17 cellular contexts compared by ENCODE assay signal in the genomic region with DNA sequence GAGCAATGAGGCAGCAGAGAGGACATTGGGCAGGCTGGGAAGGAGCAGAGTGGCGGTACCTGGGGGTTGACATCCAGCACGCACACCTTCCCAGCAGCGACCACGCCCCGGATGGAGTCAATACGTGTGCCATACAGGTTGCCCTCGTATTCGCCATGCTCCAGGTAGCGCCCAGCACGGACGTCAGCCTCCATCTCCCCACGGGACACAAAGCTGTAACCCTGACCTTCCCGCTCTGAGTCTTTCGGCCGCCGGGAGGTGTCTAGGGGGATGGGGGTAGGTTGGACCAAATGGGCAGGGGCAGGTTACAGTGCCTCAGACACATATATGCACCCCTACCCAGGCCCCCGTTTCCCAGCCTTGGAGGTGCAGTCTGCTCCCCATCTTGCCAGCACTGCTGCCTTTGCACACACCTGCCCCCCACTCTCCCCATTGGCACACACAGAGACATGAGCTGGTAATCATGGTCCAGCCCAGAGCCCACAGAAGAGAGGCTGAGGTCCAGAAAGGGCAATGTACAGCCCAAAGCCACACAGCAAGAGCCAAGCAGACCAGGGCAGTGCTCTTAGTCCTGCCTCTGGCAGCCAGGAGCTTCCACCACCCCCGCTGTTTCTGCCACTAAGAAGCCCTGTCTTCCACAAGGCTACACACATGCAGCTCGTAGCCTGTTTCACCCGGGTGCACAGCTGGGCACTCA. TPM values are rescaled to one million over a fixed set of nuclear protein-coding genes. Genes with fewer than 3 reads are reported as not detected.
DNase-seq lines count a peak whose midpoint lies in the region; ATAC-seq and TF ChIP-seq lines count a peak whose summit lies in the region.
"Had no signal": no experiment of that assay in that cellular context is flagged by ENCODE, and none has a peak within 500 bp of the region (broad histone marks: within the 10 kb centered on the region; RNA-seq: fewer than 3 reads in every experiment).

No MANE protein-coding gene starts in this region.

- peaks cover 9% of the 10 kb centered on the region for H3K4me1 Mint-ChIP-seq in endodermal cell

- H3K27me3 ChIP-seq in endodermal cell (ENCODE audit: control insufficient read depth, insufficient read depth, low read length, poor library complexity, severe bottlenecking) (no peaks in the 10 kb centered on the region), neuronal stem cell (ENCODE audit: control insufficient read depth in 3 of 3, insufficient read depth in 3 of 3, low read depth in 1 of 3, low read length in 3 of 3) (no peaks in the 10 kb centered on the region), esophagus muscularis mucosa (no peaks in the 10 kb centered on the region), mesenchymal stem cell (ENCODE audit: control insufficient read depth in 1 of 2, insufficient read depth in 1 of 2, low read length in 2 of 2) (peaks cover under 1 to 22% of the 10 kb centered on the region in 2 experiments)
- H3K27me3 ChIP-seq: BE2C had no signal

- no peak overlapping the region for H3K4me3 Mint-ChIP-seq in endodermal cell
- H3K4me3 Mint-ChIP-seq: HFFc6 had no signal

- no peak overlapping the region for H3K9ac ChIP-seq in endodermal cell (ENCODE audit: extremely low read depth, low read length, poor library complexity, severe bottlenecking)
- H3K9ac ChIP-seq in neuronal stem cell (ENCODE audit: low read depth, low read length, poor library complexity), result peak overlapping the region; percentile 67
- H3K9ac ChIP-seq in mesenchymal stem cell (ENCODE audit: low read length), result no peak overlapping the region
- H3K9ac ChIP-seq: GM23248 had no signal

- H2AFZ ChIP-seq in neuronal stem cell (ENCODE audit: low read length), result no peak overlapping the region
- no peak overlapping the region for H2AFZ ChIP-seq in mesenchymal stem cell (ENCODE audit: low read depth, low read length)
- H2AFZ ChIP-seq: GM23248 had no signal

- H3K79me1 ChIP-seq in neuronal stem cell (ENCODE audit: low read depth, low read length) (peaks cover 4% of the 10 kb centered on the region), mesenchymal stem cell (replicated peaks; ENCODE audit: low read length, poor library complexity, severe bottlenecking) (no peaks in the 10 kb centered on the region)

- H2AK5ac ChIP-seq in neuronal stem cell (ENCODE audit: low read depth, low read length) (peak overlapping the region; percentile 53), mesenchymal stem cell (ENCODE audit: low read length, severe bottlenecking) (no peak overlapping the region)

- no peak overlapping the region for H3K4me2 ChIP-seq in neuronal stem cell (ENCODE audit: insufficient read depth, low read length, poor library complexity, severe bottlenecking)
- H3K4me2 ChIP-seq in mesenchymal stem cell (ENCODE audit: low read length, poor library complexity, severe bottlenecking), result no peak overlapping the region

- H3K23ac ChIP-seq in neuronal stem cell (ENCODE audit: low read depth, low read length, poor library complexity) (peak overlapping the region; percentile 75), mesenchymal stem cell (ENCODE audit: low read length in 2 of 2) (no peak overlapping the region)

- H3K4ac ChIP-seq in neuronal stem cell (ENCODE audit: low read length) (no peak overlapping the region), mesenchymal stem cell (ENCODE audit: low read depth in 1 of 2, low read length in 2 of 2) (no peak overlapping the region)

- H3K18ac ChIP-seq in neuronal stem cell (ENCODE audit: low read length) (peak overlapping the region; percentile 38), mesenchymal stem cell (ENCODE audit: low read depth in 1 of 2, low read length in 2 of 2) (no peak overlapping the region)

- no peak overlapping the region for H3K27ac ChIP-seq in HEK293 (ENCODE audit: extremely low read depth, low read depth, low read length)
- H3K27ac ChIP-seq in endodermal cell (ENCODE audit: low read depth, low read length), result no peak overlapping the region
- no peak overlapping the region for H3K27ac ChIP-seq in neuronal stem cell (replicated peaks; ENCODE audit: low read length)
- H3K27ac ChIP-seq in esophagus muscularis mucosa (replicated peaks in 1 of 4), result no peak overlapping the region
- no peak overlapping the region for H3K27ac ChIP-seq in mesenchymal stem cell (ENCODE audit: low read length, poor library complexity, severe bottlenecking)
- H3K27ac ChIP-seq: C4-2B, GM23248 had no signal

- intact Hi-C loops in esophagus muscularis mucosa (cut with DNase I), result loop anchor here (10.0 kb wide), 1 partner anchor 115 kb away; no protein-coding TSS in a partner anchor

- H3K4me3 ChIP-seq in HEK293 (ENCODE audit: low read depth, low read length), result no peak overlapping the region
- no peak overlapping the region for H3K4me3 ChIP-seq in endodermal cell (ENCODE audit: low read length)
- H3K4me3 ChIP-seq in neuronal stem cell (ENCODE audit: low read length in 2 of 2), result peak overlapping the region in 1 of 2 donors; percentile 30
- H3K4me3 ChIP-seq in esophagus muscularis mucosa, result no peak overlapping the region
- no peak overlapping the region for H3K4me3 ChIP-seq in mesenchymal stem cell (ENCODE audit: insufficient read depth in 1 of 2, low read depth in 1 of 2, low read length in 2 of 2)
- H3K4me3 ChIP-seq: GM23248 had no signal

- H4K8ac ChIP-seq in neuronal stem cell (ENCODE audit: low read depth, low read length) (peak overlapping the region; percentile 72), mesenchymal stem cell (ENCODE audit: low read length) (no peak overlapping the region)

- H3K14ac ChIP-seq in neuronal stem cell (ENCODE audit: low read length), result no peak overlapping the region
- no peak overlapping the region for H3K14ac ChIP-seq in mesenchymal stem cell (ENCODE audit: low read length in 2 of 2)

- no peak for TF ChIP-seq POLR2A in esophagus muscularis mucosa (IDR thresholded peaks at IDR 0.05; ENCODE audit: low read depth)

- no peak overlapping the region for H3K27ac Mint-ChIP-seq in endodermal cell

- H3K36me3 Mint-ChIP-seq in endodermal cell (ENCODE audit: low read depth), result no peaks in the 10 kb centered on the region
- H3K36me3 Mint-ChIP-seq: CD4-positive, alpha-beta memory T cell had no signal

- DNase-seq in D341Med (ENCODE audit: low spot score) (peak; percentile 33), endodermal cell (peak; percentile 48), neuronal stem cell (ENCODE audit: low spot score) (no peak), esophagus muscularis mucosa (ENCODE audit: extremely low spot score) (no peak), HEK293T (ENCODE audit: extremely low spot score) (no peak), mesenchymal stem cell (no peak)
- DNase-seq: GF-D8, HFFc6, IMR-90, KG1 had no signal

- TF ChIP-seq EP300 in esophagus muscularis mucosa (IDR thresholded peaks at IDR 0.05), result no peak

- WGBS in endodermal cell (ENCODE audit: insufficient coverage in 1 of 2, insufficient read length in 1 of 2), 2 experiments, result 90% methylated on average over 12 to 20 of the region's 20 CpGs
- WGBS in neuronal stem cell (ENCODE audit: extremely low coverage in 2 of 2, insufficient read length in 2 of 2, insufficient replicate concordance in 1 of 2), 2 donors, result no CpG with 5 or more reads among the region's 20 CpGs
- WGBS in esophagus muscularis mucosa, result 91% methylated on average over 19 of the region's 20 CpGs
- 91% methylated on average over 20 of the region's 20 CpGs for WGBS in mesenchymal stem cell

- H2BK12ac ChIP-seq in neuronal stem cell (ENCODE audit: low read length) (peak overlapping the region; percentile 88), mesenchymal stem cell (ENCODE audit: low read length in 2 of 2) (no peak overlapping the region)

- CTCF ChIA-PET in HEK293 (lab: Yijun Ruan, JAX) (interaction anchor here (0.6 to 6.1 kb wide), 42 partner anchors 9 to 1297 kb away, joined by 3 to 106 read pairs (median 5); a partner anchor contains a TSS), HEK293T (lab: Yijun Ruan, JAX) (interaction anchor here (0.8 to 1.4 kb wide), 7 partner anchors 9 to 115 kb away, joined by 3 to 9 read pairs (median 7); a partner anchor contains a TSS)

- H3K27me3 Mint-ChIP-seq in endodermal cell (ENCODE audit: insufficient read depth), result no peaks in the 10 kb centered on the region

- H2BK15ac ChIP-seq in neuronal stem cell (ENCODE audit: low read length), result no peak overlapping the region
- H2BK15ac ChIP-seq in mesenchymal stem cell (ENCODE audit: low read depth, poor library complexity, severe bottlenecking), result no peak overlapping the region

- H2BK5ac ChIP-seq in neuronal stem cell (ENCODE audit: low read length), result peak overlapping the region; percentile 11
- H2BK5ac ChIP-seq in mesenchymal stem cell (ENCODE audit: low read depth, low read length, poor library complexity, severe bottlenecking), result no peak overlapping the region

- no peak overlapping the region for H4K91ac ChIP-seq in neuronal stem cell (ENCODE audit: low read depth, low read length, poor library complexity)
- no peak overlapping the region for H4K91ac ChIP-seq in mesenchymal stem cell (ENCODE audit: low read length)

- no peaks in the 10 kb centered on the region for H3K9me3 ChIP-seq in HEK293 (ENCODE audit: control insufficient read depth, insufficient read depth, low read depth, low read length)
- no peaks in the 10 kb centered on the region for H3K9me3 ChIP-seq in endodermal cell (ENCODE audit: control insufficient read depth, low read length)
- H3K9me3 ChIP-seq in neuronal stem cell (replicated peaks in 1 of 2; ENCODE audit: control insufficient read depth in 2 of 2, insufficient read depth in 1 of 2, low read depth in 1 of 2, low read length in 2 of 2), result no peaks in the 10 kb centered on the region
- no peaks in the 10 kb centered on the region for H3K9me3 ChIP-seq in esophagus muscularis mucosa
- no peaks in the 10 kb centered on the region for H3K9me3 ChIP-seq in mesenchymal stem cell (ENCODE audit: control insufficient read depth, low read length)
- H3K9me3 ChIP-seq: BE2C had no signal

- H3K9me3 Mint-ChIP-seq in endodermal cell, result no peaks in the 10 kb centered on the region
- H3K9me3 Mint-ChIP-seq: CD4-positive, alpha-beta memory T cell; HFFc6 had no signal

- H3K4me1 ChIP-seq in HEK293 (ENCODE audit: control insufficient read depth, insufficient read depth, low read length) (no peaks in the 10 kb centered on the region; the same call in 1 of the 2 replicates), endodermal cell (ENCODE audit: control insufficient read depth, insufficient read depth, low read length) (no peaks in the 10 kb centered on the region), neuronal stem cell (ENCODE audit: control insufficient read depth in 2 of 2, insufficient read depth in 1 of 2, low read depth in 1 of 2, low read length in 2 of 2) (peaks cover 4 to 8% of the 10 kb centered on the region in 2 donors), esophagus muscularis mucosa (peaks cover 7 to 9% (median 9%) of the 10 kb centered on the region in 4 donors), mesenchymal stem cell (ENCODE audit: control insufficient read depth, insufficient read depth, low read depth, low read length) (peaks cover 8% of the 10 kb centered on the region)
- H3K4me1 ChIP-seq: BE2C had no signal

- no peak for ATAC-seq in HG03439 (IDR thresholded peaks at IDR 0.05; ENCODE audit: unreplicated experiment)

- TF ChIP-seq CTCF in HEK293 (tag by site-specific recombination; IDR thresholded peaks at IDR 0.05) (no peak), endodermal cell (conservative IDR thresholded peaks at IDR 0.05) (no peak), esophagus muscularis mucosa (IDR thresholded peaks at IDR 0.05) (no peak)

- H3K36me3 ChIP-seq in HEK293 (ENCODE audit: control insufficient read depth in 2 of 2, insufficient read depth in 1 of 2, low read length in 2 of 2) (peaks cover 3 to 44% of the 10 kb centered on the region in 2 experiments; a peak in 2 of 3 replicates), endodermal cell (ENCODE audit: control insufficient read depth, insufficient read depth, low read length) (no peaks in the 10 kb centered on the region), neuronal stem cell (replicated peaks in 1 of 2; ENCODE audit: control insufficient read depth in 2 of 2, insufficient read depth in 2 of 2, low read length in 2 of 2) (peaks cover 0 to 21% of the 10 kb centered on the region in 2 donors), esophagus muscularis mucosa (peaks cover 0 to 60% (median 37%) of the 10 kb centered on the region in 4 donors), mesenchymal stem cell (ENCODE audit: control insufficient read depth in 1 of 2, insufficient read depth in 2 of 2, low read depth in 1 of 2, low read length in 2 of 2) (no peaks in the 10 kb centered on the region)
- H3K36me3 ChIP-seq: BE2C had no signal

- POLR2A ChIA-PET in HEK293 (lab: Yijun Ruan, JAX) (interaction anchor here (0.5 to 1.2 kb wide), 2 partner anchors 58 to 190 kb away, joined by 3 to 5 read pairs; no protein-coding TSS in a partner anchor), HEK293T (lab: Yijun Ruan, JAX) (interaction anchor here (1.2 to 1.3 kb wide), 2 partner anchors 20 to 64 kb away, joined by 5 read pairs; no protein-coding TSS in a partner anchor)

- no peak overlapping the region for H2BK120ac ChIP-seq in neuronal stem cell (ENCODE audit: low read depth, low read length)
- no peak overlapping the region for H2BK120ac ChIP-seq in mesenchymal stem cell (ENCODE audit: low read depth, low read length)

RNA-seq across cellular contexts. Expression of a gene that starts 27.5 kb away (rescaled TPM):
- total RNA-seq in endodermal cell (10 to 100 TPM; 16.2 to 18.3 TPM), esophagus muscularis mucosa (10 to 100 TPM; 13.3 to 15.9 (median 15.6) TPM)
- polyA plus RNA-seq in endodermal cell (2013, experiment 1 of 2), result 19.7 TPM
- 18.1 TPM for polyA plus RNA-seq in endodermal cell (2013, experiment 2 of 2)
- polyA plus RNA-seq in neuronal stem cell (2013, experiment 1 of 2), result 13.6 TPM
- 14.1 TPM for polyA plus RNA-seq in neuronal stem cell (2013, experiment 2 of 2)
- 0.59 TPM for polyA plus RNA-seq in mesenchymal stem cell (2013, experiment 1 of 2)
- polyA plus RNA-seq in mesenchymal stem cell (2013, experiment 2 of 2), result 0.59 TPM

RNA-seq across cellular contexts. Expression of a gene that starts 32.9 kb away (rescaled TPM):
- total RNA-seq in endodermal cell, result not detected
- polyA plus RNA-seq in endodermal cell (2013, experiment 1 of 2), result not detected
- not detected for polyA plus RNA-seq in endodermal cell (2013, experiment 2 of 2)
- 0.04 TPM for polyA plus RNA-seq in neuronal stem cell (2013, experiment 1 of 2)
- polyA plus RNA-seq in neuronal stem cell (2013, experiment 2 of 2), result 0.03 TPM
- total RNA-seq in esophagus muscularis mucosa, result 10 to 100 TPM in 1 of 4 donors, 1 to 10 TPM in 2, under 1 TPM in 1; 0.83 to 12.0 (median 7.3) TPM
- not detected for polyA plus RNA-seq in mesenchymal stem cell (2013, experiment 1 of 2)
- polyA plus RNA-seq in mesenchymal stem cell (2013, experiment 2 of 2), result not detected
- total RNA-seq: CD4-positive, alpha-beta memory T cell; GM23248; HFFc6; IMR-90 had no signal
- polyA plus RNA-seq: AG04450; CD4-positive, alpha-beta memory T cell; GM23248; IMR-90 had no signal

RNA-seq across cellular contexts. Expression of a gene that starts 46.9 kb away (rescaled TPM):
- total RNA-seq in endodermal cell (1 to 10 TPM; 5.8 to 6.8 TPM), esophagus muscularis mucosa (1 to 10 TPM; 5.0 to 9.9 (median 6.2) TPM)
- polyA plus RNA-seq in endodermal cell (2013, experiment 1 of 2), result 6.6 TPM
- 10.8 TPM for polyA plus RNA-seq in endodermal cell (2013, experiment 2 of 2)
- polyA plus RNA-seq in neuronal stem cell (2013, experiment 1 of 2), result 5.1 TPM
- 5.9 TPM for polyA plus RNA-seq in neuronal stem cell (2013, experiment 2 of 2)
- 3.1 TPM for polyA plus RNA-seq in mesenchymal stem cell (2013, experiment 1 of 2)
- 3.2 TPM for polyA plus RNA-seq in mesenchymal stem cell (2013, experiment 2 of 2)

Comparison
In these comparisons a context has a peak if more than half of its experiments do, and no peak if none do; other contexts are left out.
1. DNase-seq: peak in D341Med (single experiment) and endodermal cell (single experiment); none in neuronal stem cell (single experiment), esophagus muscularis mucosa (single experiment), HEK293T (single experiment) and mesenchymal stem cell (single experiment).